ENCODE assay signal across 17 cellular contexts in the genomic region with DNA sequence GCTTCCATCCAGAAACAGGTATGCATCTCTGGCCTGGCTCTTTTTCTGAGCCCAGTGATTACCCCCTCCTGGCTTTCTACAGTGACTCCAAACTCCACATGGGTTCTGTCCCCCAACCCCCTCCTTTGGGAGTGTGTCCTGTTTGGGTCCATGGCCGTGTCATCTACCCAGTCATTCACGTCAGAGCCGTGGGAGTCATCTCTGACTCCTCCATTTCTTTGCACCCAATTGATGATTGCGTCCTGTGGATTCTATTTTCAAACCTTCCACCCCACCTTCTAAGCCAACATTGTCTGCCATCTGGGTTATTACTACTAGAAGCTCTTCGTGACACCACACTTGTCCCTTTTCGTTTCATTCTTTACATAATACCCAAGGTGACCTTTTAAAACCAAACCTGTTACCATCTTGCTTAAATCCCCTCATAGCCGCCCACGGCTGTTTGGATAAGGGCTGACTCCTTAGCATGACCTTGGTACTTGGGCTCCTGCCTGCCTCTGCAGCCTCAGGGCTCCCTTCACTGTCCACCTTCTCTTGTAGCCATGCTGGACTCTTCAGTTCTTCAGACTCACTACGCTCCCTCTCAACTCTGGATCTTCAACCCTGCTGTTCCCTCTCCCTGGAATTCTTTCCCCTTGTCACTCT. TPM values are rescaled to one million over a fixed set of nuclear protein-coding genes. Genes with fewer than 3 reads are reported as not detected.
DNase-seq lines count a peak whose midpoint lies in the region; ATAC-seq, FAIRE-seq and TF ChIP-seq lines count a peak whose summit lies in the region.
"Had no signal": no experiment of that assay in that cellular context is flagged by ENCODE, and none has a peak within 500 bp of the region (broad histone marks: within the 10 kb centered on the region; RNA-seq: fewer than 3 reads in every experiment).

No MANE protein-coding gene starts in this region.

- FAIRE-seq in GM19239 (lab: Jason Lieb, UNC): no peak
- FAIRE-seq: GM12878, GM18507 had no signal

- H2BK5ac ChIP-seq in neuronal stem cell (ENCODE audit: low read length): no peak overlapping the region

- no peaks in the 10 kb centered on the region for H3K9me3 ChIP-seq in CD4-positive, alpha-beta memory T cell (ENCODE audit: control insufficient read depth in 1 of 2, low read length in 2 of 2)
- no peaks in the 10 kb centered on the region for H3K9me3 ChIP-seq in neuronal stem cell (replicated peaks in 1 of 2; ENCODE audit: control insufficient read depth in 2 of 2, insufficient read depth in 1 of 2, low read depth in 1 of 2, low read length in 2 of 2)
- no peaks in the 10 kb centered on the region for H3K9me3 ChIP-seq in Caco-2

- no peak overlapping the region for H3K4me2 ChIP-seq in neuronal stem cell (ENCODE audit: insufficient read depth, low read length, poor library complexity, severe bottlenecking)

- TF ChIP-seq CTCF in Caco-2 (IDR thresholded peaks at IDR 0.05; ENCODE audit: insufficient read depth in 1 of 2, low read depth in 1 of 2, low read length in 1 of 2, severe bottlenecking in 1 of 2, unreplicated experiment in 1 of 2): no peak

- CTCF ChIA-PET in activated CD4-positive, alpha-beta T cell treated with anti-CD3 and anti-CD28 coated beads for 36 hours (lab: Charles Lee): interaction anchor here (0.6 to 4.7 kb wide), 5 partner anchors 11 to 230 kb away, joined by 3 to 24 read pairs (median 4); no protein-coding TSS in a partner anchor
- CTCF ChIA-PET in CD4-positive, alpha-beta memory T cell (lab: Charles Lee; ENCODE audit: partially characterized antibody): interaction anchor here (1.3 to 2.6 kb wide), 6 partner anchors 9 to 230 kb away, joined by 3 to 23 read pairs (median 4); partner anchors contain the start of gene HCFC2
- CTCF ChIA-PET in Caco-2 (lab: Charles Lee): interaction anchor here (1.3 kb wide), 1 partner anchor 51 kb away, joined by 5 read pairs; the partner anchor contains the start of gene HSP90B1

- peak overlapping the region; percentile 78 for H2AFZ ChIP-seq in neuronal stem cell (ENCODE audit: low read length)

- no peak overlapping the region for H3K27ac Mint-ChIP-seq in activated CD4-positive, alpha-beta T cell treated with anti-CD3 and anti-CD28 coated beads for 36 hours
- H3K27ac Mint-ChIP-seq in activated CD4-positive, alpha-beta T cell treated with anti-CD3 and anti-CD28 coated beads, Interleukin-2, amount 10 ng/mL, durations not matched to agents 24 days and 14 days: no peak overlapping the region
- peak overlapping the region in 5 of 7 donors; percentile 0 to 63 (median 48) for H3K27ac Mint-ChIP-seq in CD4-positive, alpha-beta memory T cell
- no peak overlapping the region for H3K27ac Mint-ChIP-seq in activated naive CD8-positive, alpha-beta T cell treated with anti-CD3 and anti-CD28 coated beads for 36 hours
- H3K27ac Mint-ChIP-seq in Caco-2 (ENCODE audit: unreplicated experiment): no peak overlapping the region

- no peaks in the 10 kb centered on the region for H3K27me3 ChIP-seq in CD4-positive, alpha-beta memory T cell (ENCODE audit: insufficient read depth, low read length)
- H3K27me3 ChIP-seq in neuronal stem cell (ENCODE audit: control insufficient read depth in 3 of 3, insufficient read depth in 3 of 3, low read depth in 1 of 3, low read length in 3 of 3) (no peaks in the 10 kb centered on the region), Caco-2 (replicated peaks; ENCODE audit: control insufficient read depth, insufficient read depth, low read length) (no peaks in the 10 kb centered on the region)

- H4K8ac ChIP-seq in neuronal stem cell (ENCODE audit: low read depth, low read length): no peak overlapping the region

- H3K14ac ChIP-seq in neuronal stem cell (ENCODE audit: low read length): no peak overlapping the region

- no CpG with 5 or more reads among the region's 9 CpGs for WGBS in neuronal stem cell (ENCODE audit: extremely low coverage in 2 of 2, insufficient read length in 2 of 2, insufficient replicate concordance in 1 of 2), 2 donors

- no peak overlapping the region for H3K4me3 ChIP-seq in CD4-positive, alpha-beta memory T cell (ENCODE audit: low read length in 2 of 2)
- peak overlapping the region in 1 of 2 donors; percentile 41 for H3K4me3 ChIP-seq in neuronal stem cell (ENCODE audit: low read length in 2 of 2)
- no peak overlapping the region for H3K4me3 ChIP-seq in Caco-2 (ENCODE audit: low read depth, low read length)
- H3K4me3 ChIP-seq: GM12878 had no signal

- no peaks in the 10 kb centered on the region for H3K79me1 ChIP-seq in neuronal stem cell (ENCODE audit: low read depth, low read length)

- POLR2A ChIA-PET in activated CD4-positive, alpha-beta T cell treated with anti-CD3 and anti-CD28 coated beads for 36 hours (lab: Charles Lee): no interaction called here
- POLR2A ChIA-PET in CD4-positive, alpha-beta memory T cell (lab: Charles Lee; ENCODE audit: partially characterized antibody): interaction anchor here (1.2 to 2.2 kb wide), 2 partner anchors 24 to 87 kb away, joined by 3 to 6 read pairs; partner anchors contain the start of gene TDG
- POLR2A ChIA-PET in Caco-2 (lab: Charles Lee): no interaction called here

- no peak overlapping the region for H3K18ac ChIP-seq in neuronal stem cell (ENCODE audit: low read length)

- DNase-seq in activated CD4-positive, alpha-beta T cell treated with anti-CD3 and anti-CD28 coated beads for 36 hours: peak; percentile 15
- no peak for DNase-seq in activated CD4-positive, alpha-beta T cell treated with anti-CD3 and anti-CD28 coated beads, Interleukin-2, amount 10 ng/mL, durations not matched to agents 24 days and 14 days
- DNase-seq in CD4-positive, alpha-beta memory T cell: no peak
- peak; percentile 30 for DNase-seq in activated naive CD8-positive, alpha-beta T cell treated with anti-CD3 and anti-CD28 coated beads for 36 hours
- DNase-seq in neuronal stem cell (ENCODE audit: low spot score) (no peak), Caco-2 (no peak), retina (no peak), GM19239 (ENCODE audit: insufficient read length, low spot score) (no peak)
- DNase-seq: Calu3, IMR-90, MV-4-11, NCI-H1417 treated with DMSO at 0.1 percent for 48 hours, NCI-H2029, NCI-H510A had no signal

- H3K23ac ChIP-seq in neuronal stem cell (ENCODE audit: low read depth, low read length, poor library complexity): no peak overlapping the region

- peaks cover 7% of the 10 kb centered on the region for H3K4me1 ChIP-seq in CD4-positive, alpha-beta memory T cell (ENCODE audit: insufficient read depth, low read length)
- H3K4me1 ChIP-seq in neuronal stem cell (ENCODE audit: control insufficient read depth in 2 of 2, insufficient read depth in 1 of 2, low read depth in 1 of 2, low read length in 2 of 2): peaks cover 0 to 15% of the 10 kb centered on the region in 2 donors
- H3K4me1 ChIP-seq in Caco-2: no peaks in the 10 kb centered on the region

- H2BK15ac ChIP-seq in neuronal stem cell (ENCODE audit: low read length): no peak overlapping the region

- no peak overlapping the region for H2AK5ac ChIP-seq in neuronal stem cell (ENCODE audit: low read depth, low read length)

- no peaks in the 10 kb centered on the region for H3K36me3 Mint-ChIP-seq in activated CD4-positive, alpha-beta T cell treated with anti-CD3 and anti-CD28 coated beads for 36 hours (ENCODE audit: low read depth)
- no peaks in the 10 kb centered on the region for H3K36me3 Mint-ChIP-seq in activated CD4-positive, alpha-beta T cell treated with anti-CD3 and anti-CD28 coated beads, Interleukin-2, amount 10 ng/mL, durations not matched to agents 24 days and 14 days (ENCODE audit: low read depth)
- H3K36me3 Mint-ChIP-seq in CD4-positive, alpha-beta memory T cell: no peaks in the 10 kb centered on the region
- H3K36me3 Mint-ChIP-seq in activated naive CD8-positive, alpha-beta T cell treated with anti-CD3 and anti-CD28 coated beads for 36 hours: no peaks in the 10 kb centered on the region
- H3K36me3 Mint-ChIP-seq in Caco-2 (ENCODE audit: insufficient read depth, unreplicated experiment): no peaks in the 10 kb centered on the region
- H3K36me3 Mint-ChIP-seq: CD14-positive monocyte had no signal

- H3K4me3 Mint-ChIP-seq in activated CD4-positive, alpha-beta T cell treated with anti-CD3 and anti-CD28 coated beads for 36 hours: no peak overlapping the region
- H3K4me3 Mint-ChIP-seq in activated CD4-positive, alpha-beta T cell treated with anti-CD3 and anti-CD28 coated beads, Interleukin-2, amount 10 ng/mL, durations not matched to agents 24 days and 14 days: no peak overlapping the region
- H3K4me3 Mint-ChIP-seq in CD4-positive, alpha-beta memory T cell: no peak overlapping the region
- H3K4me3 Mint-ChIP-seq in activated naive CD8-positive, alpha-beta T cell treated with anti-CD3 and anti-CD28 coated beads for 36 hours: no peak overlapping the region
- no peak overlapping the region for H3K4me3 Mint-ChIP-seq in Caco-2 (ENCODE audit: unreplicated experiment)
- H3K4me3 Mint-ChIP-seq: CD14-positive monocyte had no signal

- ATAC-seq in activated CD4-positive, alpha-beta T cell treated with anti-CD3 and anti-CD28 coated beads for 36 hours: peak; percentile 58
- ATAC-seq: GM12878 had no signal

- BruUV-seq in Caco-2 (replicated peaks; lab: Mats Ljungman, UMichigan): no TSS peak

- H3K4me1 Mint-ChIP-seq in activated CD4-positive, alpha-beta T cell treated with anti-CD3 and anti-CD28 coated beads for 36 hours: peaks cover 21% of the 10 kb centered on the region
- peaks cover 29% of the 10 kb centered on the region for H3K4me1 Mint-ChIP-seq in activated CD4-positive, alpha-beta T cell treated with anti-CD3 and anti-CD28 coated beads, Interleukin-2, amount 10 ng/mL, durations not matched to agents 24 days and 14 days
- peaks cover 3 to 27% (median 14%) of the 10 kb centered on the region in 4 donors for H3K4me1 Mint-ChIP-seq in CD4-positive, alpha-beta memory T cell
- peaks cover 29% of the 10 kb centered on the region for H3K4me1 Mint-ChIP-seq in activated naive CD8-positive, alpha-beta T cell treated with anti-CD3 and anti-CD28 coated beads for 36 hours
- H3K4me1 Mint-ChIP-seq in Caco-2 (ENCODE audit: low read depth, unreplicated experiment): no peaks in the 10 kb centered on the region

- H3K36me3 ChIP-seq in CD4-positive, alpha-beta memory T cell (ENCODE audit: insufficient read depth, low read length): no peaks in the 10 kb centered on the region
- H3K36me3 ChIP-seq in neuronal stem cell (replicated peaks in 1 of 2; ENCODE audit: control insufficient read depth in 2 of 2, insufficient read depth in 2 of 2, low read length in 2 of 2): no peaks in the 10 kb centered on the region
- H3K36me3 ChIP-seq in Caco-2 (ENCODE audit: control insufficient read depth, insufficient read depth, low read length): no peaks in the 10 kb centered on the region

- H3K27ac ChIP-seq in CD4-positive, alpha-beta memory T cell (ENCODE audit: low read depth, low read length): no peak overlapping the region
- no peak overlapping the region for H3K27ac ChIP-seq in neuronal stem cell (replicated peaks; ENCODE audit: low read length)

- no peak overlapping the region for H2BK12ac ChIP-seq in neuronal stem cell (ENCODE audit: low read length)

- no peak overlapping the region for H3K4ac ChIP-seq in neuronal stem cell (ENCODE audit: low read length)

- intact Hi-C loops in activated CD4-positive, alpha-beta T cell treated with anti-CD3 and anti-CD28 coated beads for 36 hours (cut with DNase I, micrococcal nuclease): loop anchor here (2.0 to 5.0 kb wide), 2 partner anchors 86 to 88 kb away; partner anchors contain the start of gene TDG (in 2 of the 2)
- intact Hi-C loops in activated CD4-positive, alpha-beta T cell treated with anti-CD3 and anti-CD28 coated beads, Interleukin-2, amount 10 ng/mL, durations not matched to agents 24 days and 14 days (cut with micrococcal nuclease): loop anchor here (2.0 to 5.0 kb wide), 3 partner anchors 52 to 183 kb away; partner anchors contain the start of genes HCFC2 and HSP90B1
- intact Hi-C loops in CD4-positive, alpha-beta memory T cell (cut with micrococcal nuclease): loop anchor here (10.0 kb wide), 1 partner anchor 476 kb away; no protein-coding TSS in a partner anchor
- intact Hi-C loops in Caco-2 (cut with micrococcal nuclease; ENCODE audit: unreplicated experiment): loop anchor here (2.0 kb wide), 1 partner anchor 252 kb away; no protein-coding TSS in a partner anchor

- H2BK120ac ChIP-seq in neuronal stem cell (ENCODE audit: low read depth, low read length): no peak overlapping the region

- H3K9me3 Mint-ChIP-seq in activated CD4-positive, alpha-beta T cell treated with anti-CD3 and anti-CD28 coated beads for 36 hours (ENCODE audit: low read depth): no peaks in the 10 kb centered on the region
- H3K9me3 Mint-ChIP-seq in activated CD4-positive, alpha-beta T cell treated with anti-CD3 and anti-CD28 coated beads, Interleukin-2, amount 10 ng/mL, durations not matched to agents 24 days and 14 days: no peaks in the 10 kb centered on the region
- H3K9me3 Mint-ChIP-seq in CD4-positive, alpha-beta memory T cell: peaks cover 0 to 2% (median 0%) of the 10 kb centered on the region in 8 donors
- H3K9me3 Mint-ChIP-seq in activated naive CD8-positive, alpha-beta T cell treated with anti-CD3 and anti-CD28 coated beads for 36 hours: no peaks in the 10 kb centered on the region
- no peaks in the 10 kb centered on the region for H3K9me3 Mint-ChIP-seq in Caco-2 (ENCODE audit: unreplicated experiment)

- H4K91ac ChIP-seq in neuronal stem cell (ENCODE audit: low read depth, low read length, poor library complexity): no peak overlapping the region

- H3K27me3 Mint-ChIP-seq in activated CD4-positive, alpha-beta T cell treated with anti-CD3 and anti-CD28 coated beads for 36 hours: no peaks in the 10 kb centered on the region
- H3K27me3 Mint-ChIP-seq in activated CD4-positive, alpha-beta T cell treated with anti-CD3 and anti-CD28 coated beads, Interleukin-2, amount 10 ng/mL, durations not matched to agents 24 days and 14 days: peaks cover 10% of the 10 kb centered on the region
- no peaks in the 10 kb centered on the region for H3K27me3 Mint-ChIP-seq in CD4-positive, alpha-beta memory T cell
- no peaks in the 10 kb centered on the region for H3K27me3 Mint-ChIP-seq in activated naive CD8-positive, alpha-beta T cell treated with anti-CD3 and anti-CD28 coated beads for 36 hours
- peaks cover 2% of the 10 kb centered on the region for H3K27me3 Mint-ChIP-seq in Caco-2 (ENCODE audit: insufficient read depth, unreplicated experiment)

- no peak overlapping the region for H3K9ac ChIP-seq in neuronal stem cell (ENCODE audit: low read depth, low read length, poor library complexity)

RNA-seq across cellular contexts. Expression of gene NT5DC3, which starts 38.1 kb away (rescaled TPM):
- 1 to 10 TPM; 7.3 to 8.9 TPM for total RNA-seq in activated CD4-positive, alpha-beta T cell treated with anti-CD3 and anti-CD28 coated beads for 36 hours
- 12.3 and 14.9 TPM in 2 replicates for total RNA-seq in activated CD4-positive, alpha-beta T cell treated with anti-CD3 and anti-CD28 coated beads, Interleukin-2, amount 10 ng/mL, durations not matched to agents 24 days and 14 days
- 1 to 10 TPM; 6.1 to 6.8 TPM for total RNA-seq in CD4-positive, alpha-beta memory T cell
- polyA plus RNA-seq in CD4-positive, alpha-beta memory T cell: 1 to 10 TPM; 1.2 to 1.3 TPM
- total RNA-seq in activated naive CD8-positive, alpha-beta T cell treated with anti-CD3 and anti-CD28 coated beads for 36 hours: 1 to 10 TPM; 9.6 TPM
- polyA plus RNA-seq in neuronal stem cell (2013, experiment 1 of 2): 2.2 TPM
- polyA plus RNA-seq in neuronal stem cell (2013, experiment 2 of 2): 2.2 TPM
- total RNA-seq in Caco-2 (2022): 9.5 and 10.7 TPM in 2 replicates

RNA-seq across cellular contexts. Expression of gene HSP90B1, which starts 51.0 kb away (rescaled TPM):
- 100 to 1,000 TPM; 384 to 394 TPM for total RNA-seq in activated CD4-positive, alpha-beta T cell treated with anti-CD3 and anti-CD28 coated beads for 36 hours
- total RNA-seq in activated CD4-positive, alpha-beta T cell treated with anti-CD3 and anti-CD28 coated beads, Interleukin-2, amount 10 ng/mL, durations not matched to agents 24 days and 14 days: 449 and 457 TPM in 2 replicates
- 100 to 1,000 TPM; 515 to 534 TPM for total RNA-seq in CD4-positive, alpha-beta memory T cell
- 100 to 1,000 TPM; 199 to 253 TPM for polyA plus RNA-seq in CD4-positive, alpha-beta memory T cell
- 100 to 1,000 TPM; 540 to 565 TPM for total RNA-seq in activated naive CD8-positive, alpha-beta T cell treated with anti-CD3 and anti-CD28 coated beads for 36 hours
- polyA plus RNA-seq in neuronal stem cell (2013, experiment 1 of 2): 312 TPM
- polyA plus RNA-seq in neuronal stem cell (2013, experiment 2 of 2): 308 TPM
- total RNA-seq in Caco-2 (2022): 845 and 857 TPM in 2 replicates

Comparison
In these comparisons a context has a peak if more than half of its experiments do, and no peak if none do; other contexts are left out.
1. DNase-seq: peak in activated CD4-positive, alpha-beta T cell treated with anti-CD3 and anti-CD28 coated beads for 36 hours (single experiment) and activated naive CD8-positive, alpha-beta T cell treated with anti-CD3 and anti-CD28 coated beads for 36 hours (single experiment); none in activated CD4-positive, alpha-beta T cell treated with anti-CD3 and anti-CD28 coated beads, Interleukin-2, amount 10 ng/mL, durations not matched to agents 24 days and 14 days (single experiment), CD4-positive, alpha-beta memory T cell (0 of 5), neuronal stem cell (single experiment), Caco-2 (0 of 2), retina (single experiment) and GM19239 (single experiment).
2. H3K27ac Mint-ChIP-seq: peak in CD4-positive, alpha-beta memory T cell (5 of 7); none in activated CD4-positive, alpha-beta T cell treated with anti-CD3 and anti-CD28 coated beads for 36 hours (single experiment), activated CD4-positive, alpha-beta T cell treated with anti-CD3 and anti-CD28 coated beads, Interleukin-2, amount 10 ng/mL, durations not matched to agents 24 days and 14 days (single experiment), activated naive CD8-positive, alpha-beta T cell treated with anti-CD3 and anti-CD28 coated beads for 36 hours (single experiment) and Caco-2 (single experiment).